Comparison of ENCODE assay signal across 12 cellular contexts in genomic region chr5:169717298-169717697, GRCh38.
DNase-seq lines count a peak whose midpoint lies in the region; FAIRE-seq and TF ChIP-seq lines count a peak whose summit lies in the region.
"Had no signal": no experiment of that assay in that cellular context is flagged by ENCODE, and none has a peak within 500 bp of the region (broad histone marks: within the 10 kb centered on the region; RNA-seq: fewer than 3 reads in every experiment).

No MANE protein-coding gene starts in this region.

- H3K4me3 ChIP-seq in HL-60 (replicated peaks; ENCODE audit: insufficient read depth, low read length): no peak overlapping the region
- no peak overlapping the region for H3K4me3 ChIP-seq in skeletal muscle cell (ENCODE audit: low read depth, low read length)
- H3K4me3 ChIP-seq: SK-N-MC had no signal

- FAIRE-seq in GM12892 (lab: Jason Lieb, UNC): no peak

- POLR2A ChIA-PET in RWPE1 (lab: Yijun Ruan, JAX; ENCODE audit: low non-redundant PET): no interaction called here

- CTCF ChIA-PET in RWPE1 (lab: Yijun Ruan, JAX): interaction anchor here (1.1 to 1.2 kb wide), 2 partner anchors 15 to 263 kb away, joined by 4 read pairs; partner anchors contain the start of gene INSYN2B

- TF ChIP-seq CTCF in HL-60 (IDR thresholded peaks at IDR 0.05; ENCODE audit: insufficient read depth, low read length) (no peak), RWPE1 (conservative IDR thresholded peaks at IDR 0.05; ENCODE audit: low read depth) (no peak)

- no peaks in the 10 kb centered on the region for H3K27me3 ChIP-seq in HL-60 (ENCODE audit: insufficient read depth, poor library complexity, severe bottlenecking)

- peak overlapping the region; percentile 38 for H3K27ac ChIP-seq in HL-60 (replicated peaks)
- H3K27ac ChIP-seq in RWPE1: peak overlapping the region; percentile 81
- peak overlapping the region; percentile 75 for H3K27ac ChIP-seq in epithelial cell of prostate
- H3K27ac ChIP-seq: SK-N-MC had no signal

- DNase-seq in HL-60 (ENCODE audit: low read depth in 1 of 2, low spot score in 1 of 2): peak; percentile 91 to 92
- peak; percentile 97 for DNase-seq in RWPE1 (ENCODE audit: low spot score)
- peak; percentile 73 for DNase-seq in epithelial cell of prostate (ENCODE audit: low read depth, low spot score)
- peak; percentile 33 for DNase-seq in skeletal muscle cell (ENCODE audit: low read depth)
- DNase-seq in LoVo (ENCODE audit: low spot score): no peak
- no peak for DNase-seq in GM12892 (ENCODE audit: insufficient read length)
- no peak for DNase-seq in activated CD8-positive, alpha-beta memory T cell treated with anti-CD3 and anti-CD28 coated beads, Interleukin-2, amount 50 U/mL, for 48 hours
- DNase-seq: activated CD4-positive, CD25-positive, alpha-beta regulatory T cell treated with anti-CD3 and anti-CD28 coated beads, Interleukin-2, amount 50 U/mL, for 72 hours; activated T-cell treated with anti-CD3 and anti-CD28 coated beads, Interleukin-2, amount 50 U/mL, for 1 hour; anterior cingulate cortex; NCI-H187 treated with DMSO at 0.1 percent for 48 hours had no signal

- no peak for TF ChIP-seq POLR2A in GM12892 (IDR thresholded peaks at IDR 0.05; ENCODE audit: low read depth, low read length)

Comparison
In these comparisons a context has a peak if more than half of its experiments do, and no peak if none do; other contexts are left out.
1. DNase-seq: peak in HL-60 (2 of 2), RWPE1 (single experiment), epithelial cell of prostate (single experiment) and skeletal muscle cell (single experiment); none in LoVo (single experiment), GM12892 (single experiment) and activated CD8-positive, alpha-beta memory T cell treated with anti-CD3 and anti-CD28 coated beads, Interleukin-2, amount 50 U/mL, for 48 hours (single experiment).
2. Peak in every context shown above with its lines, with median percentiles within 50 percentile points of each other: H3K27ac ChIP-seq.